1 cellular context compared by ENCODE assay signal in genomic region chr17:57876023-57876865, GRCh38.
TF ChIP-seq lines count a peak whose summit lies in the region.

No MANE protein-coding gene starts in this region.

TF ChIP-seq in GM12878, 131 proteins besides CTCF, POLR2A, EP300 and RAD21 (continued from another document):
- TF ChIP-seq PBX3 (IDR thresholded peaks at IDR 0.05; ENCODE audit: insufficient replicate concordance, low read depth, low read length) = no peak
